In the genomic region with DNA sequence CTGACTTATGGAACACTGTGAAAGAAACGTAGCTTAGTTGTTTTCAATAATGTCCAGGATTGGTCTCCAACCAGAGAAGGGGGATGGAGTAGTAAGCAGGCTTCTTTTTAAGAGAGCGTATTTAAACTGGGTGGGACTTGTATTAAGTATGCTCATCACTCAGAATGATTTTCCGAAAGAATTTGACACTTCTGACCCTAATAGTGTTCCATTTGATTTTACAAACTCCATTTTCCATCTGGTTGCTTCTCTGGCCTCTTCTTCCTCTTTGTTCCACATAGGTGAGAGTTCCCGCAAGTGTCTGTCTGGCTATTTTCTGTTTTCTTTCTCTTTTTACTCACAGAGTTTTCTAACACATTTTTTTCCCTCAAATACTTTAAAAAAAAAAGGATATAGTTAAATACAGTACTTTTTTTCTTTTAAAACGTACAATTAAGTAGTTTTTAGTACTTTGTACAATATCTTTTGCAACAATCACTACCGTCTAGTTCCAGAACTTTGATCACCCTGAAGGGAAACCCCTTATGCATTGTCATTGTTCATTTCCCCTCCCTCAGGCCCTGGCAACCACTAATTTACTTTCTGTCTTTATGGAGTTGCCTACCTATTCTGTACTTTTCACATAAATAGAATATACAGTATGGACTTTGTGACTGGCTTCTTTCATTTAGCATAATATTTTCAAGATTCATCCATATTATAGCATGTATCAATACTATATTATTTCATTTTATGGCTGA, we compare ENCODE assay signal across 21 cellular contexts.
"Had no signal": no experiment of that assay in that cellular context is flagged by ENCODE, and none has a peak within 500 bp of the region (broad histone marks: within the 10 kb centered on the region; RNA-seq: fewer than 3 reads in every experiment).

No MANE protein-coding gene starts in this region.

- H3K36me3 Mint-ChIP-seq: naive thymus-derived CD4-positive, alpha-beta T cell had no signal

- H3K4me1 Mint-ChIP-seq: naive thymus-derived CD4-positive, alpha-beta T cell had no signal

- H3K4me3 Mint-ChIP-seq: naive thymus-derived CD4-positive, alpha-beta T cell had no signal

- H3K4me1 ChIP-seq: colonic mucosa, stomach had no signal

- ATAC-seq: esophagus mucosa; heart right ventricle; naive thymus-derived CD4-positive, alpha-beta T cell had no signal

- H3K27ac ChIP-seq: colonic mucosa, dorsolateral prefrontal cortex, neutrophil, right atrium auricular region, stomach, thoracic aorta, transverse colon had no signal

- DNase-seq: colonic mucosa; dorsolateral prefrontal cortex; effector CD8-positive, alpha-beta T cell; heart right ventricle; hypothalamus; kidney glomerular epithelial cell; mammary epithelial cell; naive thymus-derived CD4-positive, alpha-beta T cell; small intestine; stimulated activated CD4-positive, alpha-beta T cell treated with anti-CD3 and anti-CD28 coated beads, Interleukin-12 subunit alpha, Interleukin-12 subunit beta, amount 100 ng/mL, for 4 hours; stimulated activated naive CD4-positive, alpha-beta T cell; stomach; substantia nigra; transverse colon had no signal

- H3K9me3 ChIP-seq: colonic mucosa, heart right ventricle, neutrophil, right atrium auricular region, stomach, thoracic aorta, transverse colon had no signal

- FAIRE-seq: frontal cortex, islet of Langerhans, small intestine, urothelium cell line had no signal

- H3K36me3 ChIP-seq: colonic mucosa, heart right ventricle, neutrophil, right atrium auricular region, stomach, thoracic aorta, transverse colon had no signal

- H3K4me3 ChIP-seq: colonic mucosa, dorsolateral prefrontal cortex, heart right ventricle, right atrium auricular region, stomach, thoracic aorta, transverse colon had no signal

- H3K27me3 ChIP-seq: colonic mucosa, dorsolateral prefrontal cortex, heart right ventricle, neutrophil, right atrium auricular region, stomach, transverse colon had no signal
